ENCODE assay signal across 20 cellular contexts in the genomic region with DNA sequence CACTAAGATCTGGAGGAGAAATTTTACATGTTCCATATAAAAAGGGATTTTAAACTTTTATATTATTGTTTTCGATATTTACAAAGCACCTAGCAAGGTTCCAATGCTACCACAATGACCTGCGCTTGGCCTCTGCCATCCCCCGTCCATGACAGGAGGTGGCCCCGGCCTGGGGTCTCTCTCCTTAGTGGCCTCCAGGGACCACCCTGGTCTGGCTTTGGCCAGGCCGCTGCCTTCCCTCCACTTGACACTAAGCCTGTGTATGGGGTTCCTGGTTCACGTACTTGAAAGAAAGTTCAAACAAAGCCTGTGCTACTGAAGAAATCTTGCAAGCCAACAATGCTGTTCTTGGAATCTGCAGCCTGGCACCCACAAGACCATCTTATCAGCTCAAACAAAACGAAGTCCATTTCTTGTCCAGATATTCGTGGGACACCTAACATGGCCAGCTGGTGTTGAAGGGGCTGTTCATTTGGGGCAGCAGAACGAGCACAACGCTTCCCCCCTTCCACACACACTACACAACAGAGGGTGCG.
"Had no signal": no experiment of that assay in that cellular context is flagged by ENCODE, and none has a peak within 500 bp of the region (broad histone marks: within the 10 kb centered on the region; RNA-seq: fewer than 3 reads in every experiment).

No MANE protein-coding gene starts in this region.

- H3K27ac ChIP-seq: colonic mucosa, esophagus muscularis mucosa, right atrium auricular region, testis, upper lobe of left lung, VCaP had no signal

- H3K4me3 Mint-ChIP-seq: activated CD4-positive, alpha-beta memory T cell treated with anti-CD3 and anti-CD28 coated beads for 36 hours; activated CD8-positive, alpha-beta memory T cell treated with anti-CD3 and anti-CD28 coated beads, Interleukin-2, amount 10 ng/mL, durations not matched to agents 7 days and 5 days; naive thymus-derived CD8-positive, alpha-beta T cell; stimulated activated naive CD8-positive, alpha-beta T cell treated with anti-CD3 and anti-CD28 coated beads, Interleukin-15, Interleukin-2, amounts not matched to agents 100 ng/mL and 50 ng/mL, for 24 hours had no signal

- ATAC-seq: left ventricle myocardium superior; naive thymus-derived CD8-positive, alpha-beta T cell had no signal

- H3K36me3 Mint-ChIP-seq: activated CD4-positive, alpha-beta memory T cell treated with anti-CD3 and anti-CD28 coated beads for 36 hours; activated CD8-positive, alpha-beta memory T cell treated with anti-CD3 and anti-CD28 coated beads, Interleukin-2, amount 10 ng/mL, durations not matched to agents 7 days and 5 days; activated naive CD4-positive, alpha-beta T cell treated with anti-CD3 and anti-CD28 coated beads, Interleukin-2, amount 50 U/mL, for 72 hours had no signal

- H3K4me3 ChIP-seq: colonic mucosa, esophagus muscularis mucosa, right atrium auricular region, testis, upper lobe of left lung had no signal

- H3K36me3 ChIP-seq: colonic mucosa, esophagus muscularis mucosa, right atrium auricular region, upper lobe of left lung had no signal

- H3K9me3 Mint-ChIP-seq: activated CD4-positive, alpha-beta memory T cell treated with anti-CD3 and anti-CD28 coated beads for 36 hours; activated naive CD4-positive, alpha-beta T cell treated with anti-CD3 and anti-CD28 coated beads, Interleukin-2, amount 50 U/mL, for 72 hours; naive thymus-derived CD8-positive, alpha-beta T cell; stimulated activated naive CD8-positive, alpha-beta T cell treated with anti-CD3 and anti-CD28 coated beads, Interleukin-15, Interleukin-2, amounts not matched to agents 100 ng/mL and 50 ng/mL, for 24 hours had no signal

- H3K9me3 ChIP-seq: colonic mucosa, esophagus muscularis mucosa, right atrium auricular region, testis, upper lobe of left lung had no signal

- H3K27ac Mint-ChIP-seq: activated CD4-positive, alpha-beta memory T cell treated with anti-CD3 and anti-CD28 coated beads for 36 hours; activated CD8-positive, alpha-beta memory T cell treated with anti-CD3 and anti-CD28 coated beads, Interleukin-2, amount 10 ng/mL, durations not matched to agents 7 days and 5 days; progenitor cell of endocrine pancreas had no signal

- H3K27me3 ChIP-seq: colonic mucosa, esophagus muscularis mucosa, right atrium auricular region, testis, upper lobe of left lung had no signal

- DNase-seq: activated CD4-positive, alpha-beta memory T cell treated with anti-CD3 and anti-CD28 coated beads for 36 hours; activated CD4-positive, alpha-beta T cell treated with anti-CD3 and anti-CD28 coated beads for 1 hour; activated CD8-positive, alpha-beta memory T cell treated with anti-CD3 and anti-CD28 coated beads, Interleukin-2, amount 10 ng/mL, durations not matched to agents 7 days and 5 days; activated effector memory CD4-positive, alpha-beta T cell treated with anti-CD3 and anti-CD28 coated beads, Interleukin-2, amount 50 U/mL, for 16 hours; activated T-cell treated with anti-CD3 and anti-CD28 coated beads, Interleukin-2, amount 50 U/mL, for 1 hour; colonic mucosa; left ventricle myocardium superior; mesenchymal stem cell; naive thymus-derived CD8-positive, alpha-beta T cell; nucleus accumbens; stimulated activated CD4-positive, alpha-beta T cell treated with anti-CD3 and anti-CD28 coated beads, Interleukin-4, amount 100 ng/mL, for 24 hours; stimulated activated CD8-positive, alpha-beta memory T cell treated with anti-CD3 and anti-CD28 coated beads, Interleukin-4, amount 100 ng/mL, for 48 hours; testis had no signal

- H3K27me3 Mint-ChIP-seq: activated CD4-positive, alpha-beta memory T cell treated with anti-CD3 and anti-CD28 coated beads for 36 hours; activated CD8-positive, alpha-beta memory T cell treated with anti-CD3 and anti-CD28 coated beads, Interleukin-2, amount 10 ng/mL, durations not matched to agents 7 days and 5 days; naive thymus-derived CD8-positive, alpha-beta T cell; progenitor cell of endocrine pancreas; stimulated activated naive CD8-positive, alpha-beta T cell treated with anti-CD3 and anti-CD28 coated beads, Interleukin-15, Interleukin-2, amounts not matched to agents 100 ng/mL and 50 ng/mL, for 24 hours had no signal

- H3K4me1 ChIP-seq: colonic mucosa, testis had no signal
